18 cellular contexts compared by ENCODE assay signal in genomic region chr13:41416276-41416675, GRCh38. TPM values are rescaled to one million over a fixed set of nuclear protein-coding genes. Genes with fewer than 3 reads are reported as not detected.
"Had no signal": no experiment of that assay in that cellular context is flagged by ENCODE, and none has a peak within 500 bp of the region (broad histone marks: within the 10 kb centered on the region; RNA-seq: fewer than 3 reads in every experiment).

No MANE protein-coding gene starts in this region.

- H3K4me1 ChIP-seq: colonic mucosa, heart left ventricle, neural progenitor cell, pancreas had no signal

- H3K9me3 Mint-ChIP-seq: natural killer cell treated with Interleukin-12 subunit alpha and Interleukin-12 subunit beta and Interleukin-15 and Interleukin-18, amount 100 ng/mL, for 72 hours had no signal

- H3K27ac ChIP-seq: colonic mucosa, esophagus squamous epithelium, heart left ventricle, neural progenitor cell, pancreas had no signal

- ATAC-seq: heart left ventricle; left colon; left ventricle myocardium superior; natural killer cell treated with Interleukin-12 subunit alpha and Interleukin-12 subunit beta and Interleukin-15 and Interleukin-18, amount 100 ng/mL, for 72 hours; pancreas; right cardiac atrium had no signal

- DNase-seq: colonic mucosa; dermis blood vessel endothelial cell; esophagus squamous epithelium; foreskin melanocyte; heart left ventricle; hippocampal formation; left colon; left ventricle myocardium superior; midbrain; nucleus accumbens; pancreas; right cardiac atrium; stimulated activated CD4-positive, alpha-beta T cell treated with anti-CD3 and anti-CD28 coated beads, Interleukin-2, amount 100 ng/mL, for 48 hours; stimulated activated naive CD4-positive, alpha-beta T cell treated with Interleukin-2 at 50 U/mL for 16 hours had no signal

- H2AFZ ChIP-seq: neural progenitor cell had no signal

- H3K4me1 Mint-ChIP-seq: neural progenitor cell had no signal

- H3K36me3 ChIP-seq: colonic mucosa, esophagus squamous epithelium, heart left ventricle, neural progenitor cell, pancreas had no signal

- H3K4me2 ChIP-seq: neural progenitor cell, smooth muscle cell had no signal

- H3K27me3 ChIP-seq: colonic mucosa, esophagus squamous epithelium, heart left ventricle, neural progenitor cell, pancreas had no signal

- H3K9ac ChIP-seq: neural progenitor cell had no signal

- H3K4me3 ChIP-seq: colonic mucosa, esophagus squamous epithelium, heart left ventricle, neural progenitor cell, pancreas, smooth muscle cell had no signal

- H3K4me3 Mint-ChIP-seq: natural killer cell treated with Interleukin-12 subunit alpha and Interleukin-12 subunit beta and Interleukin-15 and Interleukin-18, amount 100 ng/mL, for 72 hours; neural progenitor cell had no signal

- H3K9me3 ChIP-seq: colonic mucosa, esophagus squamous epithelium, pancreas had no signal

- H3K36me3 Mint-ChIP-seq: natural killer cell treated with Interleukin-12 subunit alpha and Interleukin-12 subunit beta and Interleukin-15 and Interleukin-18, amount 100 ng/mL, for 72 hours; neural progenitor cell had no signal

- H3K27ac Mint-ChIP-seq: natural killer cell treated with Interleukin-12 subunit alpha and Interleukin-12 subunit beta and Interleukin-15 and Interleukin-18, amount 100 ng/mL, for 72 hours; neural progenitor cell; progenitor cell of endocrine pancreas had no signal

RNA-seq across cellular contexts. Expression of gene RGCC, which starts 41.1 kb away (rescaled TPM):
- total RNA-seq: progenitor cell of endocrine pancreas had no signal
